Comparison of ENCODE assay signal across 9 cellular contexts in genomic region chr3:48268381-48268935, GRCh38. TPM values are rescaled to one million over a fixed set of nuclear protein-coding genes. Genes with fewer than 3 reads are reported as not detected.
A peak's percentile ranks its signal among the peaks of the same experiment; 100 is the strongest.
DNase-seq lines count a peak whose midpoint lies in the region; ATAC-seq lines count a peak whose summit lies in the region.
"Had no signal": no experiment of that assay in that cellular context is flagged by ENCODE, and none has a peak within 500 bp of the region (broad histone marks: within the 10 kb centered on the region; RNA-seq: fewer than 3 reads in every experiment).

No MANE protein-coding gene starts in this region.

- no peaks in the 10 kb centered on the region for H4K20me1 ChIP-seq in GM23248 (ENCODE audit: insufficient read depth)

- peaks cover 17 to 19% of the 10 kb centered on the region in 2 donors for H3K4me1 ChIP-seq in duodenal mucosa (ENCODE audit: control insufficient read depth in 1 of 2, insufficient read depth in 2 of 2, low read length in 2 of 2)
- no peaks in the 10 kb centered on the region for H3K4me1 ChIP-seq in GM23248 (ENCODE audit: insufficient read depth)

- DNase-seq in GOT3 (lab: John Stamatoyannopoulos, UW) (peak; percentile 2), GM23248 (no peak)
- peak; percentile 79 to 81 for DNase-seq in activated CD4-positive, alpha-beta T cell treated with anti-CD3 and anti-CD28 coated beads for 24 hours (ENCODE audit: low read depth in 2 of 2)
- DNase-seq in stimulated activated CD4-positive, alpha-beta T cell treated with anti-CD3 and anti-CD28 coated beads, Interleukin-15, amount 100 ng/mL, for 1 hour (ENCODE audit: low read depth in 1 of 2, low spot score in 1 of 2) = peak; percentile 49 to 58

- ATAC-seq in HG02973 (IDR thresholded peaks at IDR 0.05; ENCODE audit: unreplicated experiment) (no peak), GM18498 (IDR thresholded peaks at IDR 0.05; ENCODE audit: unreplicated experiment) (no peak), GM18858 (IDR thresholded peaks at IDR 0.05; ENCODE audit: unreplicated experiment) (no peak)

- H3K27me3 ChIP-seq in duodenal mucosa (ENCODE audit: control insufficient read depth in 1 of 2, insufficient read depth in 2 of 2, low read length in 2 of 2) (no peaks in the 10 kb centered on the region), GM23248 (replicated peaks; ENCODE audit: insufficient read depth) (no peaks in the 10 kb centered on the region)

- H3K9ac ChIP-seq in duodenal mucosa (ENCODE audit: low read depth in 1 of 2, low read length in 2 of 2) (peak overlapping the region in 1 of 2 donors; percentile 34), GM23248 (no peak overlapping the region)

- H3K9me2 ChIP-seq in GM23248 (ENCODE audit: insufficient read depth) = no peaks in the 10 kb centered on the region

- H3K9me3 ChIP-seq in duodenal mucosa (ENCODE audit: control insufficient read depth in 1 of 2, low read length in 2 of 2) = no peaks in the 10 kb centered on the region
- no peaks in the 10 kb centered on the region for H3K9me3 ChIP-seq in GM23248 (ENCODE audit: low read depth)

- no peaks in the 10 kb centered on the region for H3K79me2 ChIP-seq in GM23248 (ENCODE audit: insufficient read depth)

- in situ Hi-C loops in GM23248 (cut with MboI) = no loop called here

- H3K4me3 ChIP-seq in duodenal mucosa (ENCODE audit: low read depth in 1 of 2, low read length in 2 of 2) (peak overlapping the region in 1 of 2 donors; percentile 31), GM23248 (no peak overlapping the region)

- H3F3A ChIP-seq in GM23248 (ENCODE audit: insufficient read depth) = no peaks in the 10 kb centered on the region

- no peak overlapping the region for H2AFZ ChIP-seq in GM23248

- H3K27ac ChIP-seq in duodenal mucosa (ENCODE audit: low read depth, low read length) (peak overlapping the region; percentile 24), GM23248 (no peak overlapping the region)

- H3K4me2 ChIP-seq in GM23248 (ENCODE audit: unreplicated experiment) = no peak overlapping the region

- WGBS in GM23248 (ENCODE audit: low coverage in 1 of 2, low lambda C conversion rate in 2 of 2, missing lambda C conversion rate in 2 of 2), 2 experiments = 86% methylated on average over 13 of the region's 13 CpGs

- H3K36me3 ChIP-seq in duodenal mucosa (ENCODE audit: control insufficient read depth in 1 of 2, insufficient read depth in 2 of 2, low read length in 2 of 2) (peaks cover 0 to 16% of the 10 kb centered on the region in 2 donors), GM23248 (ENCODE audit: low read depth) (no peaks in the 10 kb centered on the region)

RNA-seq across cellular contexts. Expression of gene ZNF589, which starts 27.6 kb away (rescaled TPM):
- total RNA-seq in GM23248 (2014; rRNA removed; shearing (Covaris generic)) = 1.9 and 2.3 TPM in 2 replicates
- 2.2 and 2.4 TPM in 2 replicates for polyA plus RNA-seq in GM23248 (2016; fragmentation: Nextera tagmentation; extraction: Ambion mirVana)

RNA-seq across cellular contexts. Expression of gene NME6, which starts 32.7 kb away (rescaled TPM):
- 24.3 and 33.3 TPM in 2 replicates for total RNA-seq in GM23248 (2014; rRNA removed; shearing (Covaris generic))
- 28.9 and 30.2 TPM in 2 replicates for polyA plus RNA-seq in GM23248 (2016; fragmentation: Nextera tagmentation; extraction: Ambion mirVana)

RNA-seq across cellular contexts. Expression of gene CAMP, which starts 45.2 kb away (rescaled TPM):
- total RNA-seq in GM23248 (2014; rRNA removed; shearing (Covaris generic)) = not detected in 2 replicates
- not detected in 2 replicates for polyA plus RNA-seq in GM23248 (2016; fragmentation: Nextera tagmentation; extraction: Ambion mirVana)
- total RNA-seq: urinary bladder had no signal
